ENCODE assay signal across 13 cellular contexts in the genomic region with DNA sequence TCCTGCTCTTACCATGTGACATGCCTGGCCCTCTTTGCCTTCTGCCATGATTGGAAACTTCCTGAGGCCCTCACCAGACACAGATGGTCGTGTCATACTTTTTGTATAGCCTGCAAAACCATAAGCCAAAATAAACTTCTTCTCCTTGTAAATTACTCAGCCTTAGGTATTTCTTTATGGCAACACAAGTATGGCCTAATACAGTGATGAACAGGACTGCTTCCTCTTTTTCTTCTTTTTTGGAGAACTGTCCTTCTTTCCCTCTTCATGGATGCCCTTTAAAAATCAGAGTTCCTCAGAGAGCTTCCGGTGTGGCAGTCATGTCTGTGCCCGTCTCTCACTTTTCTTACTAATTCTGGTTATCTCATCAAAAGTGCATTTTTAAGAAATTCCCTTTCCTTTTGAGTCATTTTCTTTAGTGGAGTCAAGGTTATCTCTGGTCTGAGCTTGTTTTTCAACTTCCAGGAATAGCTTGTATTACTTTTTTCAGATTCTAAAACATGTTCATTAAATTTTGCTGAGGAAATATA. TPM values are rescaled to one million over a fixed set of nuclear protein-coding genes. Genes with fewer than 3 reads are reported as not detected.
DNase-seq lines count a peak whose midpoint lies in the region; ATAC-seq and TF ChIP-seq lines count a peak whose summit lies in the region.
"Had no signal": no experiment of that assay in that cellular context is flagged by ENCODE, and none has a peak within 500 bp of the region (broad histone marks: within the 10 kb centered on the region; RNA-seq: fewer than 3 reads in every experiment).

No MANE protein-coding gene starts in this region.

- TF ChIP-seq CTCF in NB4 (IDR thresholded peaks at IDR 0.05; ENCODE audit: low read depth, low read length) (no peak), adrenal gland (IDR thresholded peaks at IDR 0.05) (no peak), mucosa of descending colon (IDR thresholded peaks at IDR 0.05) (no peak)

- no peaks in the 10 kb centered on the region for H3K9me3 Mint-ChIP-seq in effector memory CD8-positive, alpha-beta T cell

- WGBS in adrenal gland, 4 donors = 30 to 38% (median 32%) methylated on average over 3 of the region's 3 CpGs

- H3K36me3 ChIP-seq in adrenal gland (replicated peaks in 1 of 2) = no peaks in the 10 kb centered on the region
- no peaks in the 10 kb centered on the region for H3K36me3 ChIP-seq in mucosa of descending colon (ENCODE audit: low read depth)
- H3K36me3 ChIP-seq in H7 (replicated peaks; ENCODE audit: control insufficient read depth, insufficient read depth, low read length) = no peaks in the 10 kb centered on the region

- no peaks in the 10 kb centered on the region for H3K9me3 ChIP-seq in adrenal gland (replicated peaks in 1 of 3)
- H3K9me3 ChIP-seq in mucosa of descending colon = no peaks in the 10 kb centered on the region
- H3K9me3 ChIP-seq: testis had no signal

- H3K27me3 Mint-ChIP-seq in effector memory CD8-positive, alpha-beta T cell = peaks cover 0 to 6% of the 10 kb centered on the region in 2 donors

- TF ChIP-seq POLR2A in NB4 (IDR thresholded peaks at IDR 0.05; ENCODE audit: extremely low read depth, insufficient read length) (no peak), adrenal gland (IDR thresholded peaks at IDR 0.05) (no peak)

- H3K36me3 Mint-ChIP-seq in effector memory CD8-positive, alpha-beta T cell (ENCODE audit: insufficient read depth) = no peaks in the 10 kb centered on the region

- H3K27ac Mint-ChIP-seq in effector memory CD8-positive, alpha-beta T cell = peak overlapping the region in 1 of 2 donors; percentile 6

- H3K4me1 ChIP-seq in adrenal gland (replicated peaks in 1 of 2) (peaks cover 0 to 15% of the 10 kb centered on the region in 2 donors), mucosa of descending colon (ENCODE audit: low read depth) (no peaks in the 10 kb centered on the region)
- H3K4me1 ChIP-seq: testis had no signal

- no peaks in the 10 kb centered on the region for H3K27me3 ChIP-seq in adrenal gland
- no peaks in the 10 kb centered on the region for H3K27me3 ChIP-seq in H7 (ENCODE audit: control insufficient read depth, insufficient read depth, low read length)
- H3K27me3 ChIP-seq: testis had no signal

- peaks cover 3 to 4% of the 10 kb centered on the region in 2 donors for H3K4me1 Mint-ChIP-seq in effector memory CD8-positive, alpha-beta T cell (ENCODE audit: low read depth in 2 of 2)

- ATAC-seq in mucosa of descending colon (peak; percentile 14), HG02623 (IDR thresholded peaks at IDR 0.05; ENCODE audit: unreplicated experiment) (no peak), HG02571 (IDR thresholded peaks at IDR 0.05; ENCODE audit: unreplicated experiment) (no peak)
- no peak for ATAC-seq in effector memory CD8-positive, alpha-beta T cell (replicated peaks)
- ATAC-seq: GM23338 had no signal

- DNase-seq in GF-D8 (lab: John Stamatoyannopoulos, UW) = peak; percentile 88
- peak; percentile 77 for DNase-seq in NB4 (ENCODE audit: low read depth)
- DNase-seq in adrenal gland = no peak
- DNase-seq in mucosa of descending colon = no peak
- DNase-seq in H7 = no peak
- no peak for DNase-seq in effector memory CD8-positive, alpha-beta T cell
- DNase-seq: activated CD4-positive, alpha-beta T cell treated with anti-CD3 and anti-CD28 coated beads, Interleukin-2, amount 50 U/mL, for 1 hour; NCI-H524 had no signal

- peak overlapping the region in 3 of 5 donors; percentile 5 to 49 (median 7) for H3K27ac ChIP-seq in adrenal gland
- H3K27ac ChIP-seq: testis had no signal

- intact Hi-C loops in adrenal gland (cut with DNase I) (no loop called here), mucosa of descending colon (cut with DNase I, micrococcal nuclease) (no loop called here)

- H3K4me3 ChIP-seq in NB4 (ENCODE audit: low read depth, low read length) (no peak overlapping the region), adrenal gland (no peak overlapping the region), mucosa of descending colon (no peak overlapping the region), H7 (ENCODE audit: insufficient read depth, low read depth, low read length) (no peak overlapping the region)
- H3K4me3 ChIP-seq: GM23338, testis had no signal

- no peak overlapping the region for H3K4me3 Mint-ChIP-seq in effector memory CD8-positive, alpha-beta T cell
- H3K4me3 Mint-ChIP-seq: GM23338 had no signal

RNA-seq across cellular contexts. Expression of a gene that starts 9.2 kb away (rescaled TPM):
- total RNA-seq in adrenal gland (under 1 TPM in 1 of 8 donors, not detected in 7; 0.18 TPM), mucosa of descending colon (not detected)
- under 1 TPM in 1 of 3 donors, not detected in 2; 0.07 TPM for polyA plus RNA-seq in adrenal gland
- total RNA-seq in H7 (2014; rRNA removed; shearing (Covaris generic)) = 0.11 and 0.38 TPM in 2 replicates
- total RNA-seq: dermis microvascular lymphatic vessel endothelial cell had no signal

RNA-seq across cellular contexts. Expression of a gene that starts 29.1 kb away (rescaled TPM):
- total RNA-seq in adrenal gland = 1 to 10 TPM in 3 of 8 donors, under 1 TPM in 4, not detected in 1; 0.35 to 1.3 (median 0.84) TPM
- under 1 TPM in 2 of 3 donors, not detected in 1; 0.10 to 0.79 TPM for polyA plus RNA-seq in adrenal gland
- total RNA-seq in mucosa of descending colon = 1 to 10 TPM; 1.2 to 9.5 (median 2.8) TPM
- total RNA-seq in H7 (2014; rRNA removed; shearing (Covaris generic)) = 14.9 and 24.8 TPM in 2 replicates

RNA-seq across cellular contexts. Expression of a gene that starts 43.1 kb away (rescaled TPM):
- total RNA-seq in adrenal gland (1 to 10 TPM in 5 of 8 donors, under 1 TPM in 2, not detected in 1; 0.69 to 2.1 (median 1.5) TPM), mucosa of descending colon (1 to 10 TPM; 2.1 to 6.4 (median 4.2) TPM)
- 1 to 10 TPM in 2 of 3 donors, under 1 TPM in 1; 0.72 to 5.9 (median 1.6) TPM for polyA plus RNA-seq in adrenal gland
- not detected in 2 replicates for total RNA-seq in H7 (2014; rRNA removed; shearing (Covaris generic))
- total RNA-seq: dermis microvascular lymphatic vessel endothelial cell, GM23338 had no signal
- polyA plus RNA-seq: GM23338 had no signal

Comparison
In these comparisons a context has a peak if more than half of its experiments do, and no peak if none do; other contexts are left out.
1. DNase-seq: peak in GF-D8 (single experiment) and NB4 (single experiment); none in adrenal gland (0 of 7), mucosa of descending colon (0 of 3), H7 (single experiment) and effector memory CD8-positive, alpha-beta T cell (0 of 3).